ENCODE assay signal across 33 cellular contexts in the genomic region with DNA sequence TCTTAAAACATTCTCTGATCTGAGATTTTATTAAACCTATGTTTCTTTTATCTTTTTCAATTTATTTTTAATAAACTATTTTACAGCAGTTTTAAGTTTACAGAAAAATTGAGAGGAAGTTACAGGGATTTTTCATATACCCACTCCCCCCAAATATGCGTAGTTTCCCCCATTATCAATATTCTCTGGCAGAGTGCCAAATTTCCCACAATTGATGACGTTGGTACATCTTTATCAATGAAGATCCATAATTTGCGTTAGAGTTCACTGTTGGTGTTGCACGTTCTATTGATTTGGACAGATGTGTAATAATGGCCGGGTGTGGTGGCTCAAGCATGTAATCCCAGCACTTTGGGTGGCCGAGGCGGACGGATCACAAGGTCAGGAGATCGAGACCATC.
DNase-seq lines count a peak whose midpoint lies in the region; ATAC-seq, FAIRE-seq and TF ChIP-seq lines count a peak whose summit lies in the region.
"Had no signal": no experiment of that assay in that cellular context is flagged by ENCODE, and none has a peak within 500 bp of the region (broad histone marks: within the 10 kb centered on the region; RNA-seq: fewer than 3 reads in every experiment).

No MANE protein-coding gene starts in this region.

- H3K79me2 ChIP-seq in HepG2 (ENCODE audit: insufficient read depth, low read length), result no peaks in the 10 kb centered on the region
- H3K79me2 ChIP-seq in K562 (ENCODE audit: control insufficient read depth, insufficient read depth, low read length), result no peaks in the 10 kb centered on the region

- WGBS in HepG2 (ENCODE audit: low lambda C conversion rate), result 49% methylated on average over 9 of the region's 9 CpGs
- WGBS in right lobe of liver (ENCODE audit: insufficient coverage, low coverage, low lambda C conversion rate, missing lambda C conversion rate), result 69% methylated on average over 9 of the region's 9 CpGs
- 9% methylated on average over 8 of the region's 9 CpGs for WGBS in K562 (ENCODE audit: insufficient coverage, low coverage, missing lambda C conversion rate)
- WGBS in prostate gland, result 96% methylated on average over 9 of the region's 9 CpGs

- no peak for TF ChIP-seq CTCF in HepG2 (CRISPR knock-in tag; IDR thresholded peaks at IDR 0.05)
- TF ChIP-seq CTCF in right lobe of liver (IDR thresholded peaks at IDR 0.05), result no peak
- TF ChIP-seq CTCF in K562 (IDR thresholded peaks at IDR 0.05 in 2 of 3, conservative IDR thresholded peaks at IDR 0.05 in 1 of 3; ENCODE audit: insufficient read depth in 2 of 3, low read depth in 1 of 3, low read length in 3 of 3), result no peak
- TF ChIP-seq CTCF in prostate gland (IDR thresholded peaks at IDR 0.05), result no peak

- no peak for ATAC-seq in HepG2
- ATAC-seq in right lobe of liver, result no peak
- no peak for ATAC-seq in K562
- no peak for ATAC-seq in esophagus mucosa
- ATAC-seq: A549; CD8-positive, alpha-beta T cell had no signal

- H3K4me2 ChIP-seq in HepG2 (ENCODE audit: low read depth, low read length), result no peak overlapping the region
- H3K4me2 ChIP-seq in K562 (ENCODE audit: insufficient read depth, low read length), result no peak overlapping the region
- H3K4me2 ChIP-seq: A549; BLaER1; BLaER1 treated with 17β-estradiol and CSF1 and Interleukin-3, amounts not matched to agents 10 nM and 100 nM had no signal

- H2AFZ ChIP-seq in HepG2 (ENCODE audit: low read length) (no peak overlapping the region), K562 (ENCODE audit: low read depth, low read length) (no peak overlapping the region)

- H3K4me3 ChIP-seq in HepG2 (replicated peaks in 1 of 3; ENCODE audit: insufficient read depth in 1 of 3, low read depth in 2 of 3, low read length in 3 of 3) (no peak overlapping the region), right lobe of liver (no peak overlapping the region), K562 (no peak overlapping the region), prostate gland (no peak overlapping the region)
- H3K4me3 ChIP-seq: A549; BLaER1; BLaER1 treated with 17β-estradiol and CSF1 and Interleukin-3, amounts not matched to agents 10 nM and 100 nM had no signal

- POLR2A ChIA-PET in HepG2 (lab: Yijun Ruan, JAX) (no interaction called here), K562 (lab: Yijun Ruan, JAX) (no interaction called here)

- H3K9me1 ChIP-seq in K562 (ENCODE audit: control insufficient read depth, insufficient read depth, low read length), result no peaks in the 10 kb centered on the region

- intact Hi-C loops in HepG2 (cut with micrococcal nuclease; ENCODE audit: unreplicated experiment), result no loop called here
- intact Hi-C loops in right lobe of liver (cut with DNase I), result no loop called here
- intact Hi-C loops in K562 (cut with micrococcal nuclease), result no loop called here
- intact Hi-C loops in prostate gland (cut with DNase I), result no loop called here

- H3K27me3 ChIP-seq in HepG2 (ENCODE audit: control insufficient read depth in 1 of 2, insufficient read depth in 2 of 2, low read length in 2 of 2) (no peaks in the 10 kb centered on the region; a peak in 1 of 5 replicates), right lobe of liver (no peaks in the 10 kb centered on the region), K562 (ENCODE audit: control insufficient read depth in 2 of 2, insufficient read depth in 2 of 2, low read length in 2 of 2) (no peaks in the 10 kb centered on the region), prostate gland (replicated peaks; ENCODE audit: insufficient read depth) (no peaks in the 10 kb centered on the region)
- H3K27me3 ChIP-seq: BE2C; BLaER1; BLaER1 treated with 17β-estradiol and CSF1 and Interleukin-3, amounts not matched to agents 10 nM and 100 nM had no signal

- TF ChIP-seq EP300 in HepG2 (IDR thresholded peaks at IDR 0.05; ENCODE audit: low read depth in 2 of 2, low read length in 2 of 2) (no peak), HepG2 (CRISPR knock-in tag; IDR thresholded peaks at IDR 0.05; ENCODE audit: borderline replicate concordance) (no peak), Ishikawa (IDR thresholded peaks at IDR 0.05; ENCODE audit: borderline replicate concordance) (no peak), K562 (IDR thresholded peaks at IDR 0.05; ENCODE audit: low read length) (no peak)

- TF ChIP-seq RAD21 in HepG2 (CRISPR knock-in tag; IDR thresholded peaks at IDR 0.05) (no peak), Ishikawa (IDR thresholded peaks at IDR 0.05; ENCODE audit: low read depth) (no peak), K562 (CRISPR knock-in tag; conservative IDR thresholded peaks at IDR 0.05 in 1 of 2, IDR thresholded peaks at IDR 0.05 in 1 of 2) (no peak)

- H3K4me1 ChIP-seq in HepG2 (ENCODE audit: insufficient read depth, low read length) (no peaks in the 10 kb centered on the region), right lobe of liver (no peaks in the 10 kb centered on the region), K562 (replicated peaks in 1 of 2; ENCODE audit: control insufficient read depth in 2 of 2, insufficient read depth in 2 of 2, low read length in 2 of 2) (no peaks in the 10 kb centered on the region), prostate gland (replicated peaks) (no peaks in the 10 kb centered on the region)
- H3K4me1 ChIP-seq: A549; BE2C; BLaER1; BLaER1 treated with 17β-estradiol and CSF1 and Interleukin-3, amounts not matched to agents 10 nM and 100 nM; Caco-2 had no signal

- TF ChIP-seq POLR2A in HepG2 (IDR thresholded peaks at IDR 0.05; ENCODE audit: insufficient read depth in 1 of 2, low read depth in 2 of 2, low read length in 2 of 2) (no peak), right lobe of liver (IDR thresholded peaks at IDR 0.05) (no peak), K562 (conservative IDR thresholded peaks at IDR 0.05) (no peak), prostate gland (IDR thresholded peaks at IDR 0.05) (no peak)

- no peak overlapping the region for H3K9ac ChIP-seq in HepG2 (ENCODE audit: insufficient read depth, low read depth, low read length)
- H3K9ac ChIP-seq in K562 (ENCODE audit: insufficient read depth in 1 of 2, low read depth in 2 of 2, low read length in 2 of 2), result no peak overlapping the region
- H3K9ac ChIP-seq: BLaER1; BLaER1 treated with 17β-estradiol and CSF1 and Interleukin-3, amounts not matched to agents 10 nM and 100 nM had no signal

- no peaks in the 10 kb centered on the region for H3K36me3 ChIP-seq in HepG2 (replicated peaks in 1 of 2; ENCODE audit: control insufficient read depth in 1 of 2, insufficient read depth in 2 of 2, low read length in 2 of 2)
- no peaks in the 10 kb centered on the region for H3K36me3 ChIP-seq in right lobe of liver
- H3K36me3 ChIP-seq in K562 (ENCODE audit: control insufficient read depth, insufficient read depth, low read length), result no peaks in the 10 kb centered on the region
- no peaks in the 10 kb centered on the region for H3K36me3 ChIP-seq in prostate gland
- H3K36me3 ChIP-seq: BE2C; BLaER1; BLaER1 treated with 17β-estradiol and CSF1 and Interleukin-3, amounts not matched to agents 10 nM and 100 nM had no signal

- H3K9me3 ChIP-seq in HepG2 (ENCODE audit: low read length) (no peaks in the 10 kb centered on the region), right lobe of liver (no peaks in the 10 kb centered on the region), K562 (replicated peaks; ENCODE audit: control insufficient read depth, insufficient read depth, low read depth, low read length) (no peaks in the 10 kb centered on the region), prostate gland (no peaks in the 10 kb centered on the region)
- H3K9me3 ChIP-seq: A549; BE2C; BLaER1; BLaER1 treated with 17β-estradiol and CSF1 and Interleukin-3, amounts not matched to agents 10 nM and 100 nM; Caco-2 had no signal

- no TSS peak for BruUV-seq in HepG2 (replicated peaks; lab: Mats Ljungman, UMichigan)
- no TSS peak for BruUV-seq in K562 (replicated peaks; lab: Mats Ljungman, UMichigan)

- CTCF ChIA-PET in HepG2 (lab: Yijun Ruan, JAX; ENCODE audit: low intra/inter-chr PET ratio, low total read pairs), result no interaction called here
- CTCF ChIA-PET in K562 (lab: Yijun Ruan, JAX; ENCODE audit: low intra/inter-chr PET ratio), result no interaction called here

- DNase-seq in HepG2 (ENCODE audit: low spot score) (no peak), right lobe of liver (no peak), K562 (ENCODE audit: extremely low read depth in 1 of 4, low spot score in 3 of 4) (no peak), prostate gland (ENCODE audit: low spot score) (no peak)
- DNase-seq: 8988T; ACHN; AML-193; BE2C; C1 segment of cervical spinal cord; Caco-2; Calu3; CD4-positive, alpha-beta memory T cell; CD4-positive, alpha-beta T cell; CD4-positive, CD25-positive, alpha-beta regulatory T cell; CD8-positive, alpha-beta memory T cell; CD8-positive, alpha-beta T cell; COR-L47; DMS 273 treated with DMSO at 0.1 percent for 48 hours; DMS153; DMS53; DMS79; DMS79 treated with DMSO at 0.1 percent for 48 hours; DND-41; EL had no signal

- H3K27ac ChIP-seq in HepG2 (ENCODE audit: extremely low read length, insufficient read depth, low read length) (no peak overlapping the region), right lobe of liver (no peak overlapping the region), K562 (ENCODE audit: extremely low read depth, low read depth, low read length) (no peak overlapping the region), prostate gland (no peak overlapping the region)
- H3K27ac ChIP-seq: 22Rv1; A549; BLaER1; BLaER1 treated with 17β-estradiol and CSF1 and Interleukin-3, amounts not matched to agents 10 nM and 100 nM; C4-2B had no signal

- in situ Hi-C loops in HepG2 (cut with HindIII; ENCODE audit: extremely low pct_ligation_motif_present, low pct_unique_long_range_greater_than_20kb) (no loop called here), K562 (cut with MboI) (no loop called here)

- H4K20me1 ChIP-seq in HepG2 (ENCODE audit: insufficient read depth, low read length) (no peaks in the 10 kb centered on the region), K562 (replicated peaks; ENCODE audit: control insufficient read depth, insufficient read depth, low read length) (no peaks in the 10 kb centered on the region)
- H4K20me1 ChIP-seq: BLaER1; BLaER1 treated with 17β-estradiol and CSF1 and Interleukin-3, amounts not matched to agents 10 nM and 100 nM had no signal

- no peak for FAIRE-seq in HepG2 (lab: Jason Lieb, UNC)
- no peak for FAIRE-seq in K562 (lab: Jason Lieb, UNC)
- FAIRE-seq: A204.1, A549, D721Med had no signal

TF ChIP-seq in HepG2, 621 proteins besides CTCF, POLR2A, EP300 and RAD21:
- TF ChIP-seq STAT5B (CRISPR knock-in tag; IDR thresholded peaks at IDR 0.05) (no peak), LCORL (IDR thresholded peaks at IDR 0.05) (peak; percentile 82), LCORL (CRISPR knock-in tag; IDR thresholded peaks at IDR 0.05) (no peak)

TF ChIP-seq in Ishikawa, 13 proteins besides CTCF, POLR2A, EP300 and RAD21:
- peak; percentile 42 for TF ChIP-seq NFIC (IDR thresholded peaks at IDR 0.05)
- no peak for TF ChIP-seq TAF1 (IDR thresholded peaks at IDR 0.05; ENCODE audit: low read depth)

TF ChIP-seq in K562, 482 proteins besides CTCF, POLR2A, EP300 and RAD21 (continues in another document):
- TF ChIP-seq NFIX (CRISPR knock-in tag; IDR thresholded peaks at IDR 0.05; ENCODE audit: low read depth) (peak; percentile 80), ILF3 (IDR thresholded peaks at IDR 0.05; ENCODE audit: borderline replicate concordance) (no peak), DMBX1 (CRISPR knock-in tag; IDR thresholded peaks at IDR 0.05; ENCODE audit: borderline replicate concordance) (no peak), NFIC (IDR thresholded peaks at IDR 0.05) (peak; percentile 90)
